35 cellular contexts compared by ENCODE assay signal in the genomic region with DNA sequence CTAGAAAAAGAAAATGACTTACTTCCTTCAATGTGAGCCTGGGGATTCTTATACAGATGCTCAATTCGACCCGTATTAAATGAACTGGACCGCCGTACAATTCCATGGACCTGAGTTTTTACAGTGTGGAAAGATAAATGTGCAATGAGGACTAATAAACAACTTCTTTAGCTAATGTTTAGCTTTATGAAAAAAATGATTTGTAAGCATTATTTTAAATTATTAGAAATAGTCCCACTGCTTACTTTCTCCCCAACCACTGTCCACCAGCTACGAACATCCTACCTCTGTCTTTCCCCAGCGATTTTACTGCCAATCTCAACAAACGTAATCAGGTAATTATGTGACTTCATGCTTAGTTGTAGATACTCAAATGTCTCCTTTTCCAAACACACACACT.
"Had no signal": no experiment of that assay in that cellular context is flagged by ENCODE, and none has a peak within 500 bp of the region (broad histone marks: within the 10 kb centered on the region; RNA-seq: fewer than 3 reads in every experiment).

No MANE protein-coding gene starts in this region.

- H3K27ac Mint-ChIP-seq: activated B cell treated with CpG ODN at 0.5 μM for 24 hours; activated CD8-positive, alpha-beta T cell treated with anti-CD3 and anti-CD28 coated beads for 36 hours; activated naive CD4-positive, alpha-beta T cell treated with anti-CD3 and anti-CD28 coated beads for 36 hours; activated naive CD4-positive, alpha-beta T cell treated with anti-CD3 and anti-CD28 coated beads, Interleukin-2, amount 50 U/mL, for 24 hours; activated naive CD8-positive, alpha-beta T cell treated with anti-CD3 and anti-CD28 coated beads for 36 hours; activated naive CD8-positive, alpha-beta T cell treated with anti-CD3 and anti-CD28 coated beads, Interleukin-2, amount 50 U/mL, for 24 hours; activated T-helper 1 cell treated with anti-CD3 and anti-CD28 coated beads, Interleukin-12 subunit alpha, Interleukin-12 subunit beta, Interleukin-2, Interleukin-4 antibody, amounts not matched to agents 30 ng/mL and 10 ng/mL and 1 ng/mL, durations not matched to agents 14 hours and 24 hours and 36 hours; activated T-helper 2 cell treated with anti-CD3 and anti-CD28 coated beads, Interferon-gamma antibody, Interleukin-2, Interleukin-4, amounts not matched to agents 10 μg/mL and 5 μg/mL and 100 μg/mL, durations not matched to agents 14 hours and 24 hours and 36 hours; T-helper 17 cell; T-helper 2 cell treated with Interferon-gamma antibody and Interleukin-4, amounts not matched to agents 5 μg/mL and 100 μg/mL, for 36 hours had no signal

- H3K4me3 Mint-ChIP-seq: activated B cell treated with CpG ODN at 0.5 μM for 24 hours; activated CD8-positive, alpha-beta T cell treated with anti-CD3 and anti-CD28 coated beads for 36 hours; activated naive CD4-positive, alpha-beta T cell treated with anti-CD3 and anti-CD28 coated beads for 36 hours; activated naive CD4-positive, alpha-beta T cell treated with anti-CD3 and anti-CD28 coated beads, Interleukin-2, amount 50 U/mL, for 24 hours; activated naive CD8-positive, alpha-beta T cell treated with anti-CD3 and anti-CD28 coated beads for 36 hours; activated naive CD8-positive, alpha-beta T cell treated with anti-CD3 and anti-CD28 coated beads, Interleukin-2, amount 50 U/mL, for 24 hours; activated T-helper 1 cell treated with anti-CD3 and anti-CD28 coated beads, Interleukin-12 subunit alpha, Interleukin-12 subunit beta, Interleukin-2, Interleukin-4 antibody, amounts not matched to agents 30 ng/mL and 10 ng/mL and 1 ng/mL, durations not matched to agents 14 hours and 24 hours and 36 hours; central memory CD8-positive, alpha-beta T cell; T-helper 17 cell; T-helper 2 cell treated with Interferon-gamma antibody and Interleukin-4, amounts not matched to agents 5 μg/mL and 100 μg/mL, for 36 hours had no signal

- DNase-seq: activated B cell treated with CpG ODN at 0.5 μM for 24 hours; activated CD4-positive, alpha-beta T cell treated with anti-CD3 and anti-CD28 coated beads for 48 hours; activated CD4-positive, alpha-beta T cell treated with anti-CD3 and anti-CD28 coated beads, Interleukin-2, amount 50 U/mL, for 1 hour; activated CD4-positive, alpha-beta T cell treated with anti-CD3 and anti-CD28 coated beads, Interleukin-2, amount 50 U/mL, for 48 hours; activated CD8-positive, alpha-beta memory T cell treated with anti-CD3 and anti-CD28 coated beads for 24 hours; activated CD8-positive, alpha-beta T cell treated with anti-CD3 and anti-CD28 coated beads for 36 hours; activated effector memory CD4-positive, alpha-beta T cell treated with anti-CD3 and anti-CD28 coated beads, Interleukin-2, amount 50 U/mL, for 16 hours; activated naive CD4-positive, alpha-beta T cell treated with anti-CD3 and anti-CD28 coated beads for 36 hours; activated naive CD8-positive, alpha-beta T cell treated with anti-CD3 and anti-CD28 coated beads for 36 hours; activated naive CD8-positive, alpha-beta T cell treated with anti-CD3 and anti-CD28 coated beads, Interleukin-2, amount 50 U/mL, for 24 hours; activated T-cell treated with anti-CD3 and anti-CD28 coated beads, Interleukin-2, amount 50 U/mL, for 1 hour; activated T-cell treated with anti-CD3 and anti-CD28 coated beads, Interleukin-2, amount 50 U/mL, for 48 hours; adrenal gland; amygdala; brain microvascular endothelial cell; effector CD8-positive, alpha-beta T cell; foreskin fibroblast; heart left ventricle; T-helper 1 cell; T-helper 17 cell; T1000; WERI-Rb-1 had no signal

- H3K36me3 ChIP-seq: adrenal gland, brain microvascular endothelial cell, heart left ventricle, WERI-Rb-1 had no signal

- H3K4me1 Mint-ChIP-seq: activated B cell treated with CpG ODN at 0.5 μM for 24 hours had no signal

- H3K27me3 ChIP-seq: adrenal gland, brain microvascular endothelial cell, heart left ventricle had no signal

- H3K4me1 ChIP-seq: adrenal gland, heart left ventricle had no signal

- ATAC-seq: activated CD4-positive, CD25-positive, alpha-beta regulatory T cell treated with anti-CD3 and anti-CD28 coated beads, Interleukin-2, amount 50 U/mL, for 24 hours; activated CD8-positive, alpha-beta T cell treated with anti-CD3 and anti-CD28 coated beads for 36 hours; activated naive CD8-positive, alpha-beta T cell treated with anti-CD3 and anti-CD28 coated beads, Interleukin-2, amount 50 U/mL, for 24 hours; heart left ventricle; T-helper 17 cell had no signal

- H3K9me3 ChIP-seq: adrenal gland, heart left ventricle had no signal

- FAIRE-seq: astrocyte, bronchial epithelial cell, colon, endometrium, endothelial cell of umbilical vein, frontal cortex had no signal

- H3K27ac ChIP-seq: adrenal gland, brain microvascular endothelial cell, epithelial cell of prostate, heart left ventricle, WERI-Rb-1 had no signal

- H3K9me3 Mint-ChIP-seq: activated B cell treated with CpG ODN at 0.5 μM for 24 hours; activated CD8-positive, alpha-beta T cell treated with anti-CD3 and anti-CD28 coated beads for 36 hours; activated naive CD4-positive, alpha-beta T cell treated with anti-CD3 and anti-CD28 coated beads for 36 hours; activated naive CD4-positive, alpha-beta T cell treated with anti-CD3 and anti-CD28 coated beads, Interleukin-2, amount 50 U/mL, for 24 hours; activated naive CD8-positive, alpha-beta T cell treated with anti-CD3 and anti-CD28 coated beads for 36 hours; activated naive CD8-positive, alpha-beta T cell treated with anti-CD3 and anti-CD28 coated beads, Interleukin-2, amount 50 U/mL, for 24 hours; activated T-helper 1 cell treated with anti-CD3 and anti-CD28 coated beads, Interleukin-12 subunit alpha, Interleukin-12 subunit beta, Interleukin-2, Interleukin-4 antibody, amounts not matched to agents 30 ng/mL and 10 ng/mL and 1 ng/mL, durations not matched to agents 14 hours and 24 hours and 36 hours; activated T-helper 2 cell treated with anti-CD3 and anti-CD28 coated beads, Interferon-gamma antibody, Interleukin-2, Interleukin-4, amounts not matched to agents 10 μg/mL and 5 μg/mL and 100 μg/mL, durations not matched to agents 14 hours and 24 hours and 36 hours; central memory CD8-positive, alpha-beta T cell; T-helper 2 cell treated with Interferon-gamma antibody and Interleukin-4, amounts not matched to agents 5 μg/mL and 100 μg/mL, for 36 hours had no signal

- H3K4me3 ChIP-seq: adrenal gland, heart left ventricle had no signal

- H3K27me3 Mint-ChIP-seq: activated B cell treated with CpG ODN at 0.5 μM for 24 hours; activated CD8-positive, alpha-beta T cell treated with anti-CD3 and anti-CD28 coated beads for 36 hours; activated naive CD4-positive, alpha-beta T cell treated with anti-CD3 and anti-CD28 coated beads, Interleukin-2, amount 50 U/mL, for 24 hours; activated naive CD8-positive, alpha-beta T cell treated with anti-CD3 and anti-CD28 coated beads for 36 hours; activated naive CD8-positive, alpha-beta T cell treated with anti-CD3 and anti-CD28 coated beads, Interleukin-2, amount 50 U/mL, for 24 hours; central memory CD8-positive, alpha-beta T cell; T-helper 17 cell had no signal
